In genomic region chr21:15060776-15061175, GRCh38 we compare ENCODE assay signal across 10 cellular contexts.
DNase-seq lines count a peak whose midpoint lies in the region; ATAC-seq lines count a peak whose summit lies in the region.
"Had no signal": no experiment of that assay in that cellular context is flagged by ENCODE, and none has a peak within 500 bp of the region (broad histone marks: within the 10 kb centered on the region; RNA-seq: fewer than 3 reads in every experiment).

No MANE protein-coding gene starts in this region.

- H3K27ac ChIP-seq in BLaER1 (peak overlapping the region; percentile 99), HUES48 (ENCODE audit: low read depth, low read length) (peak overlapping the region; percentile 37), muscle layer of duodenum (ENCODE audit: low read length) (peak overlapping the region; percentile 93)
- H3K27ac ChIP-seq: ovary had no signal

- ATAC-seq in HG03520 (IDR thresholded peaks at IDR 0.05; ENCODE audit: unreplicated experiment): no peak

- DNase-seq in astrocyte of the hippocampus (ENCODE audit: low read depth, low spot score): peak; percentile 37
- no peak for DNase-seq in NCI-H2196 (lab: John Stamatoyannopoulos, UW; ENCODE audit: unreplicated experiment)
- DNase-seq in NCI-H187 (lab: John Stamatoyannopoulos, UW): no peak
- no peak for DNase-seq in inferior parietal cortex (ENCODE audit: extremely low spot score)
- DNase-seq: ovary, Peyer's patch had no signal

- H3K36me3 ChIP-seq in BLaER1 (peaks cover 25% of the 10 kb centered on the region; the same call in 1 of the 2 replicates), HUES48 (ENCODE audit: control insufficient read depth, insufficient read depth, low read length) (no peaks in the 10 kb centered on the region), muscle layer of duodenum (ENCODE audit: control insufficient read depth in 1 of 2, insufficient read depth in 2 of 2, low read length in 2 of 2) (peaks cover 0 to 6% of the 10 kb centered on the region in 2 donors)
- H3K36me3 ChIP-seq: ovary, Peyer's patch had no signal

- peaks cover 73% of the 10 kb centered on the region for H4K20me1 ChIP-seq in BLaER1

- peak overlapping the region; percentile 90 for H3K4me2 ChIP-seq in BLaER1

- H3K4me3 ChIP-seq in BLaER1 (peak overlapping the region; percentile 95), HUES48 (ENCODE audit: low read depth, low read length) (0 out of 2 replicates have a peak overlapping the region, but pooled peaks have one; percentile 10), muscle layer of duodenum (ENCODE audit: low read depth in 1 of 2, low read length in 2 of 2) (peak overlapping the region; percentile 30 to 32)
- H3K4me3 ChIP-seq: ovary had no signal

- H3K27me3 ChIP-seq in BLaER1 (no peaks in the 10 kb centered on the region), HUES48 (ENCODE audit: control insufficient read depth, insufficient read depth, low read length) (peaks cover 14% of the 10 kb centered on the region), muscle layer of duodenum (ENCODE audit: low read depth, low read length) (no peaks in the 10 kb centered on the region)
- H3K27me3 ChIP-seq: ovary, Peyer's patch had no signal

- H3K4me1 ChIP-seq in BLaER1 (peaks cover 58% of the 10 kb centered on the region), HUES48 (ENCODE audit: control insufficient read depth, insufficient read depth, low read length) (peaks cover 59% of the 10 kb centered on the region), muscle layer of duodenum (ENCODE audit: control insufficient read depth in 1 of 2, insufficient read depth in 2 of 2, low read length in 2 of 2) (peaks cover 42 to 50% of the 10 kb centered on the region in 2 donors)

- no peaks in the 10 kb centered on the region for H3K9me3 ChIP-seq in BLaER1
- no peaks in the 10 kb centered on the region for H3K9me3 ChIP-seq in HUES48 (ENCODE audit: control insufficient read depth, insufficient read depth, low read length)
- no peaks in the 10 kb centered on the region for H3K9me3 ChIP-seq in muscle layer of duodenum (ENCODE audit: control insufficient read depth in 1 of 2, low read length in 2 of 2)
- H3K9me3 ChIP-seq: ovary, Peyer's patch had no signal

- peak overlapping the region; percentile 99 for H3K9ac ChIP-seq in BLaER1
- no peak overlapping the region for H3K9ac ChIP-seq in HUES48 (ENCODE audit: low read depth, low read length)

Comparison
In these comparisons a context has a peak if more than half of its experiments do, and no peak if none do; other contexts are left out.
1. H3K27ac ChIP-seq: peak in every context shown above with its lines; median percentile 99 in BLaER1; 93 in muscle layer of duodenum; 37 in HUES48.
2. H3K4me3 ChIP-seq: peak in every context shown above with its lines; median percentile 95 in BLaER1; 31 in muscle layer of duodenum; 10 in HUES48.